Comparison of ENCODE assay signal across 1 cellular context in the genomic region with DNA sequence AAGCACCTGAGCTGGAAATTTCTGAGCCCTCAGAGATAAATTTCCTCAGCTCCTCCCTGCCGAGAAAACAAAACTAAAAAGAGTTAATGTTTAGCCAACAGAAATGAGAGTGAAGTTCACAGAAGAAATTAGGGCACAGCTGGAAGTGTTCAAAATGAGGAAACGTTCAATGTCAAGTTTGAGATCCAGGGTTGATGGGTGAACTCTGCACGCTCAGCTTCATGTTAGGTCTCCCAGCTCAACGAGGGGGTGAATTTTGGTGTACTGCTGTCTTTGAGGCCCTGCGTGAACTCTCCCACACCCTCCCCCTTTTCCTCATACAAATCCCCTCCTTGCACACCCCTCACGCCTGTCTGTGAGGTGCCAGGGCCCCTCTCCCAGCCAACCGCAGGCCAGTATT.
A peak's percentile ranks its signal among the peaks of the same experiment; 100 is the strongest.
TF ChIP-seq lines count a peak whose summit lies in the region.

No MANE protein-coding gene starts in this region.

TF ChIP-seq in HepG2, 621 proteins besides CTCF, POLR2A, EP300 and RAD21 (continued from another document and continues in another):
- TF ChIP-seq, protein P1, sequence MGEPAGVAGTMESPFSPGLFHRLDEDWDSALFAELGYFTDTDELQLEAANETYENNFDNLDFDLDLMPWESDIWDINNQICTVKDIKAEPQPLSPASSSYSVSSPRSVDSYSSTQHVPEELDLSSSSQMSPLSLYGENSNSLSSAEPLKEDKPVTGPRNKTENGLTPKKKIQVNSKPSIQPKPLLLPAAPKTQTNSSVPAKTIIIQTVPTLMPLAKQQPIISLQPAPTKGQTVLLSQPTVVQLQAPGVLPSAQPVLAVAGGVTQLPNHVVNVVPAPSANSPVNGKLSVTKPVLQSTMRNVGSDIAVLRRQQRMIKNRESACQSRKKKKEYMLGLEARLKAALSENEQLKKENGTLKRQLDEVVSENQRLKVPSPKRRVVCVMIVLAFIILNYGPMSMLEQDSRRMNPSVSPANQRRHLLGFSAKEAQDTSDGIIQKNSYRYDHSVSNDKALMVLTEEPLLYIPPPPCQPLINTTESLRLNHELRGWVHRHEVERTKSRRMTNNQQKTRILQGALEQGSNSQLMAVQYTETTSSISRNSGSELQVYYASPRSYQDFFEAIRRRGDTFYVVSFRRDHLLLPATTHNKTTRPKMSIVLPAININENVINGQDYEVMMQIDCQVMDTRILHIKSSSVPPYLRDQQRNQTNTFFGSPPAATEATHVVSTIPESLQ (CRISPR knock-in tag; conservative IDR thresholded peaks at IDR 0.05), result no peak
- TF ChIP-seq CEBPG (CRISPR knock-in tag; IDR thresholded peaks at IDR 0.05) (0 out of 2 replicates have a peak, but pooled peaks have one; percentile 17), MAFF (IDR thresholded peaks at IDR 0.05; ENCODE audit: low read depth, low read length) (no peak), SOX13 (IDR thresholded peaks at IDR 0.05) (no peak), SOX13 (CRISPR knock-in tag; conservative IDR thresholded peaks at IDR 0.05 in 1 of 2, IDR thresholded peaks at IDR 0.05 in 1 of 2) (peak in 1 of 2 experiments; percentile 74; a peak in 2 of 4 replicates), NCOA2 (CRISPR knock-in tag; IDR thresholded peaks at IDR 0.05) (peak; percentile 37; the same call in 1 of the 2 replicates), ZNF136 (CRISPR knock-in tag; IDR thresholded peaks at IDR 0.05; ENCODE audit: low read depth) (no peak), ZNF878 (CRISPR knock-in tag; IDR thresholded peaks at IDR 0.05) (no peak), ZNF674 (CRISPR knock-in tag; IDR thresholded peaks at IDR 0.05; ENCODE audit: low read depth) (no peak), BRD4 (CRISPR knock-in tag; IDR thresholded peaks at IDR 0.05) (no peak), PRMT3 (CRISPR knock-in tag; IDR thresholded peaks at IDR 0.05; ENCODE audit: borderline replicate concordance, low read depth) (no peak), ZNF354B (CRISPR knock-in tag; IDR thresholded peaks at IDR 0.05) (no peak), NR2F6 (IDR thresholded peaks at IDR 0.05) (peak; percentile 38; the same call in 1 of the 2 replicates), NR2F6 (CRISPR knock-in tag; IDR thresholded peaks at IDR 0.05) (peak; percentile 58; the same call in 1 of the 2 replicates), KLF13 (CRISPR knock-in tag; IDR thresholded peaks at IDR 0.05) (no peak), ZNF530 (CRISPR knock-in tag; IDR thresholded peaks at IDR 0.05; ENCODE audit: low read depth) (no peak), ESRRA (CRISPR knock-in tag; IDR thresholded peaks at IDR 0.05; ENCODE audit: low read depth) (0 out of 2 replicates have a peak, but pooled peaks have one; percentile 46), MTA1 (CRISPR knock-in tag; IDR thresholded peaks at IDR 0.05; ENCODE audit: borderline replicate concordance) (no peak), RARA (CRISPR knock-in tag; IDR thresholded peaks at IDR 0.05) (peak; percentile 98), TBX2 (CRISPR knock-in tag; IDR thresholded peaks at IDR 0.05; ENCODE audit: borderline replicate concordance) (peak; percentile 79), TEAD3 (CRISPR knock-in tag; optimal IDR thresholded peaks at IDR 0.05; ENCODE audit: borderline replicate concordance) (peak; percentile 24), GFI1 (CRISPR knock-in tag; IDR thresholded peaks at IDR 0.05; ENCODE audit: borderline replicate concordance) (0 out of 2 replicates have a peak, but pooled peaks have one; percentile 35), RFX5 (IDR thresholded peaks at IDR 0.05; ENCODE audit: low read depth, low read length) (no peak), HNF4A (CRISPR knock-in tag; IDR thresholded peaks at IDR 0.05) (peak; percentile 59)
- TF ChIP-seq, protein P2, sequence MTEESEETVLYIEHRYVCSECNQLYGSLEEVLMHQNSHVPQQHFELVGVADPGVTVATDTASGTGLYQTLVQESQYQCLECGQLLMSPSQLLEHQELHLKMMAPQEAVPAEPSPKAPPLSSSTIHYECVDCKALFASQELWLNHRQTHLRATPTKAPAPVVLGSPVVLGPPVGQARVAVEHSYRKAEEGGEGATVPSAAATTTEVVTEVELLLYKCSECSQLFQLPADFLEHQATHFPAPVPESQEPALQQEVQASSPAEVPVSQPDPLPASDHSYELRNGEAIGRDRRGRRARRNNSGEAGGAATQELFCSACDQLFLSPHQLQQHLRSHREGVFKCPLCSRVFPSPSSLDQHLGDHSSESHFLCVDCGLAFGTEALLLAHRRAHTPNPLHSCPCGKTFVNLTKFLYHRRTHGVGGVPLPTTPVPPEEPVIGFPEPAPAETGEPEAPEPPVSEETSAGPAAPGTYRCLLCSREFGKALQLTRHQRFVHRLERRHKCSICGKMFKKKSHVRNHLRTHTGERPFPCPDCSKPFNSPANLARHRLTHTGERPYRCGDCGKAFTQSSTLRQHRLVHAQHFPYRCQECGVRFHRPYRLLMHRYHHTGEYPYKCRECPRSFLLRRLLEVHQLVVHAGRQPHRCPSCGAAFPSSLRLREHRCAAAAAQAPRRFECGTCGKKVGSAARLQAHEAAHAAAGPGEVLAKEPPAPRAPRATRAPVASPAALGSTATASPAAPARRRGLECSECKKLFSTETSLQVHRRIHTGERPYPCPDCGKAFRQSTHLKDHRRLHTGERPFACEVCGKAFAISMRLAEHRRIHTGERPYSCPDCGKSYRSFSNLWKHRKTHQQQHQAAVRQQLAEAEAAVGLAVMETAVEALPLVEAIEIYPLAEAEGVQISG (CRISPR knock-in tag; IDR thresholded peaks at IDR 0.05), result 0 out of 2 replicates have a peak, but pooled peaks have one; percentile 27
- TF ChIP-seq, protein P3, sequence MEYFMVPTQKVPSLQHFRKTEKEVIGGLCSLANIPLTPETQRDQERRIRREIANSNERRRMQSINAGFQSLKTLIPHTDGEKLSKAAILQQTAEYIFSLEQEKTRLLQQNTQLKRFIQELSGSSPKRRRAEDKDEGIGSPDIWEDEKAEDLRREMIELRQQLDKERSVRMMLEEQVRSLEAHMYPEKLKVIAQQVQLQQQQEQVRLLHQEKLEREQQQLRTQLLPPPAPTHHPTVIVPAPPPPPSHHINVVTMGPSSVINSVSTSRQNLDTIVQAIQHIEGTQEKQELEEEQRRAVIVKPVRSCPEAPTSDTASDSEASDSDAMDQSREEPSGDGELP (IDR thresholded peaks at IDR 0.05; ENCODE audit: borderline replicate concordance, low read depth), result peak; percentile 84
- TF ChIP-seq, protein P4, sequence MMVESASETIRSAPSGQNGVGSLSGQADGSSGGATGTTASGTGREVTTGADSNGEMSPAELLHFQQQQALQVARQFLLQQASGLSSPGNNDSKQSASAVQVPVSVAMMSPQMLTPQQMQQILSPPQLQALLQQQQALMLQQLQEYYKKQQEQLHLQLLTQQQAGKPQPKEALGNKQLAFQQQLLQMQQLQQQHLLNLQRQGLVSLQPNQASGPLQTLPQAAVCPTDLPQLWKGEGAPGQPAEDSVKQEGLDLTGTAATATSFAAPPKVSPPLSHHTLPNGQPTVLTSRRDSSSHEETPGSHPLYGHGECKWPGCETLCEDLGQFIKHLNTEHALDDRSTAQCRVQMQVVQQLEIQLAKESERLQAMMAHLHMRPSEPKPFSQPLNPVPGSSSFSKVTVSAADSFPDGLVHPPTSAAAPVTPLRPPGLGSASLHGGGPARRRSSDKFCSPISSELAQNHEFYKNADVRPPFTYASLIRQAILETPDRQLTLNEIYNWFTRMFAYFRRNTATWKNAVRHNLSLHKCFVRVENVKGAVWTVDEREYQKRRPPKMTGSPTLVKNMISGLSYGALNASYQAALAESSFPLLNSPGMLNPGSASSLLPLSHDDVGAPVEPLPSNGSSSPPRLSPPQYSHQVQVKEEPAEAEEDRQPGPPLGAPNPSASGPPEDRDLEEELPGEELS (CRISPR knock-in tag; IDR thresholded peaks at IDR 0.05), result peak; percentile 45; the same call in 1 of the 2 replicates
- TF ChIP-seq, protein P5, sequence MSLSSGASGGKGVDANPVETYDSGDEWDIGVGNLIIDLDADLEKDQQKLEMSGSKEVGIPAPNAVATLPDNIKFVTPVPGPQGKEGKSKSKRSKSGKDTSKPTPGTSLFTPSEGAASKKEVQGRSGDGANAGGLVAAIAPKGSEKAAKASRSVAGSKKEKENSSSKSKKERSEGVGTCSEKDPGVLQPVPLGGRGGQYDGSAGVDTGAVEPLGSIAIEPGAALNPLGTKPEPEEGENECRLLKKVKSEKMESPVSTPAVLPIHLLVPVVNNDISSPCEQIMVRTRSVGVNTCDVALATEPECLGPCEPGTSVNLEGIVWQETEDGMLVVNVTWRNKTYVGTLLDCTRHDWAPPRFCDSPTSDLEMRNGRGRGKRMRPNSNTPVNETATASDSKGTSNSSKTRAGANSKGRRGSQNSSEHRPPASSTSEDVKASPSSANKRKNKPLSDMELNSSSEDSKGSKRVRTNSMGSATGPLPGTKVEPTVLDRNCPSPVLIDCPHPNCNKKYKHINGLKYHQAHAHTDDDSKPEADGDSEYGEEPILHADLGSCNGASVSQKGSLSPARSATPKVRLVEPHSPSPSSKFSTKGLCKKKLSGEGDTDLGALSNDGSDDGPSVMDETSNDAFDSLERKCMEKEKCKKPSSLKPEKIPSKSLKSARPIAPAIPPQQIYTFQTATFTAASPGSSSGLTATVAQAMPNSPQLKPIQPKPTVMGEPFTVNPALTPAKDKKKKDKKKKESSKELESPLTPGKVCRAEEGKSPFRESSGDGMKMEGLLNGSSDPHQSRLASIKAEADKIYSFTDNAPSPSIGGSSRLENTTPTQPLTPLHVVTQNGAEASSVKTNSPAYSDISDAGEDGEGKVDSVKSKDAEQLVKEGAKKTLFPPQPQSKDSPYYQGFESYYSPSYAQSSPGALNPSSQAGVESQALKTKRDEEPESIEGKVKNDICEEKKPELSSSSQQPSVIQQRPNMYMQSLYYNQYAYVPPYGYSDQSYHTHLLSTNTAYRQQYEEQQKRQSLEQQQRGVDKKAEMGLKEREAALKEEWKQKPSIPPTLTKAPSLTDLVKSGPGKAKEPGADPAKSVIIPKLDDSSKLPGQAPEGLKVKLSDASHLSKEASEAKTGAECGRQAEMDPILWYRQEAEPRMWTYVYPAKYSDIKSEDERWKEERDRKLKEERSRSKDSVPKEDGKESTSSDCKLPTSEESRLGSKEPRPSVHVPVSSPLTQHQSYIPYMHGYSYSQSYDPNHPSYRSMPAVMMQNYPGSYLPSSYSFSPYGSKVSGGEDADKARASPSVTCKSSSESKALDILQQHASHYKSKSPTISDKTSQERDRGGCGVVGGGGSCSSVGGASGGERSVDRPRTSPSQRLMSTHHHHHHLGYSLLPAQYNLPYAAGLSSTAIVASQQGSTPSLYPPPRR (CRISPR knock-in tag; IDR thresholded peaks at IDR 0.05; ENCODE audit: borderline replicate concordance), result peak; percentile 35; the same call in 1 of the 2 replicates
- TF ChIP-seq, protein P6, sequence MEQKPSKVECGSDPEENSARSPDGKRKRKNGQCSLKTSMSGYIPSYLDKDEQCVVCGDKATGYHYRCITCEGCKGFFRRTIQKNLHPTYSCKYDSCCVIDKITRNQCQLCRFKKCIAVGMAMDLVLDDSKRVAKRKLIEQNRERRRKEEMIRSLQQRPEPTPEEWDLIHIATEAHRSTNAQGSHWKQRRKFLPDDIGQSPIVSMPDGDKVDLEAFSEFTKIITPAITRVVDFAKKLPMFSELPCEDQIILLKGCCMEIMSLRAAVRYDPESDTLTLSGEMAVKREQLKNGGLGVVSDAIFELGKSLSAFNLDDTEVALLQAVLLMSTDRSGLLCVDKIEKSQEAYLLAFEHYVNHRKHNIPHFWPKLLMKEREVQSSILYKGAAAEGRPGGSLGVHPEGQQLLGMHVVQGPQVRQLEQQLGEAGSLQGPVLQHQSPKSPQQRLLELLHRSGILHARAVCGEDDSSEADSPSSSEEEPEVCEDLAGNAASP (CRISPR knock-in tag; IDR thresholded peaks at IDR 0.05; ENCODE audit: borderline replicate concordance), result peak; percentile 78; the same call in 1 of the 2 replicates
- TF ChIP-seq, protein P7, sequence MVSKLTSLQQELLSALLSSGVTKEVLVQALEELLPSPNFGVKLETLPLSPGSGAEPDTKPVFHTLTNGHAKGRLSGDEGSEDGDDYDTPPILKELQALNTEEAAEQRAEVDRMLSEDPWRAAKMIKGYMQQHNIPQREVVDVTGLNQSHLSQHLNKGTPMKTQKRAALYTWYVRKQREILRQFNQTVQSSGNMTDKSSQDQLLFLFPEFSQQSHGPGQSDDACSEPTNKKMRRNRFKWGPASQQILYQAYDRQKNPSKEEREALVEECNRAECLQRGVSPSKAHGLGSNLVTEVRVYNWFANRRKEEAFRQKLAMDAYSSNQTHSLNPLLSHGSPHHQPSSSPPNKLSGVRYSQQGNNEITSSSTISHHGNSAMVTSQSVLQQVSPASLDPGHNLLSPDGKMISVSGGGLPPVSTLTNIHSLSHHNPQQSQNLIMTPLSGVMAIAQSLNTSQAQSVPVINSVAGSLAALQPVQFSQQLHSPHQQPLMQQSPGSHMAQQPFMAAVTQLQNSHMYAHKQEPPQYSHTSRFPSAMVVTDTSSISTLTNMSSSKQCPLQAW (CRISPR knock-in tag; IDR thresholded peaks at IDR 0.05), result peak; percentile 92
- TF ChIP-seq, protein P8, sequence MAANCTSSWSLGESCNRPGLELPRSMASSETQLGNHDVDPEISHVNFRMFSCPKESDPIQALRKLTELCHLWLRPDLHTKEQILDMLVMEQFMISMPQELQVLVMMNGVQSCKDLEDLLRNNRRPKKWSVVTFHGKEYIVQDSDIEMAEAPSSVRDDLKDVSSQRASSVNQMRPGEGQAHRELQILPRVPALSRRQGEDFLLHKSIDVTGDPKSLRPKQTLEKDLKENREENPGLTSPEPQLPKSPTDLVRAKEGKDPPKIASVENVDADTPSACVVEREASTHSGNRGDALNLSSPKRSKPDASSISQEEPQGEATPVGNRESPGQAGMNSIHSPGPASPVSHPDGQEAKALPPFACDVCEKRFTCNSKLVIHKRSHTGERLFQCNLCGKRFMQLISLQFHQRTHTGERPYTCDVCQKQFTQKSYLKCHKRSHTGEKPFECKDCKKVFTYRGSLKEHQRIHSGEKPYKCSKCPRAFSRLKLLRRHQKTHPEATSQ (CRISPR knock-in tag; IDR thresholded peaks at IDR 0.05; ENCODE audit: borderline replicate concordance), result no peak
- TF ChIP-seq, protein P9, sequence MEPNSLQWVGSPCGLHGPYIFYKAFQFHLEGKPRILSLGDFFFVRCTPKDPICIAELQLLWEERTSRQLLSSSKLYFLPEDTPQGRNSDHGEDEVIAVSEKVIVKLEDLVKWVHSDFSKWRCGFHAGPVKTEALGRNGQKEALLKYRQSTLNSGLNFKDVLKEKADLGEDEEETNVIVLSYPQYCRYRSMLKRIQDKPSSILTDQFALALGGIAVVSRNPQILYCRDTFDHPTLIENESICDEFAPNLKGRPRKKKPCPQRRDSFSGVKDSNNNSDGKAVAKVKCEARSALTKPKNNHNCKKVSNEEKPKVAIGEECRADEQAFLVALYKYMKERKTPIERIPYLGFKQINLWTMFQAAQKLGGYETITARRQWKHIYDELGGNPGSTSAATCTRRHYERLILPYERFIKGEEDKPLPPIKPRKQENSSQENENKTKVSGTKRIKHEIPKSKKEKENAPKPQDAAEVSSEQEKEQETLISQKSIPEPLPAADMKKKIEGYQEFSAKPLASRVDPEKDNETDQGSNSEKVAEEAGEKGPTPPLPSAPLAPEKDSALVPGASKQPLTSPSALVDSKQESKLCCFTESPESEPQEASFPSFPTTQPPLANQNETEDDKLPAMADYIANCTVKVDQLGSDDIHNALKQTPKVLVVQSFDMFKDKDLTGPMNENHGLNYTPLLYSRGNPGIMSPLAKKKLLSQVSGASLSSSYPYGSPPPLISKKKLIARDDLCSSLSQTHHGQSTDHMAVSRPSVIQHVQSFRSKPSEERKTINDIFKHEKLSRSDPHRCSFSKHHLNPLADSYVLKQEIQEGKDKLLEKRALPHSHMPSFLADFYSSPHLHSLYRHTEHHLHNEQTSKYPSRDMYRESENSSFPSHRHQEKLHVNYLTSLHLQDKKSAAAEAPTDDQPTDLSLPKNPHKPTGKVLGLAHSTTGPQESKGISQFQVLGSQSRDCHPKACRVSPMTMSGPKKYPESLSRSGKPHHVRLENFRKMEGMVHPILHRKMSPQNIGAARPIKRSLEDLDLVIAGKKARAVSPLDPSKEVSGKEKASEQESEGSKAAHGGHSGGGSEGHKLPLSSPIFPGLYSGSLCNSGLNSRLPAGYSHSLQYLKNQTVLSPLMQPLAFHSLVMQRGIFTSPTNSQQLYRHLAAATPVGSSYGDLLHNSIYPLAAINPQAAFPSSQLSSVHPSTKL (CRISPR knock-in tag; IDR thresholded peaks at IDR 0.05), result peak; percentile 93
